14 cellular contexts compared by ENCODE assay signal in genomic region chr16:2235695-2236361, GRCh38. TPM values are rescaled to one million over a fixed set of nuclear protein-coding genes. Genes with fewer than 3 reads are reported as not detected.
A peak's percentile ranks its signal among the peaks of the same experiment; 100 is the strongest.
DNase-seq lines count a peak whose midpoint lies in the region; ATAC-seq, FAIRE-seq and TF ChIP-seq lines count a peak whose summit lies in the region.
"Had no signal": no experiment of that assay in that cellular context is flagged by ENCODE, and none has a peak within 500 bp of the region (broad histone marks: within the 10 kb centered on the region; RNA-seq: fewer than 3 reads in every experiment).

No MANE protein-coding gene starts in this region.

- TF ChIP-seq RAD21 in Ishikawa (IDR thresholded peaks at IDR 0.05; ENCODE audit: low read depth): no peak

- H3K27ac ChIP-seq in kidney (ENCODE audit: low read depth in 2 of 2, low read length in 2 of 2): no peak overlapping the region
- H3K27ac ChIP-seq: BLaER1, lower lobe of right lung, sigmoid colon had no signal

- H3K9ac ChIP-seq in kidney (ENCODE audit: low read length in 2 of 2): no peak overlapping the region
- H3K9ac ChIP-seq: BLaER1 had no signal

- H3K36me3 ChIP-seq in kidney (ENCODE audit: control insufficient read depth in 1 of 2, insufficient read depth in 2 of 2, low read length in 2 of 2): peaks cover 12 to 19% of the 10 kb centered on the region in 2 donors

- H3K4me1 ChIP-seq in kidney (ENCODE audit: control insufficient read depth in 1 of 2, insufficient read depth in 1 of 2, low read depth in 1 of 2, low read length in 2 of 2): peaks cover 0 to 7% of the 10 kb centered on the region in 2 donors

- TF ChIP-seq EP300 in Ishikawa (IDR thresholded peaks at IDR 0.05; ENCODE audit: borderline replicate concordance): no peak

- no peak for FAIRE-seq in kidney (lab: Jason Lieb, UNC)
- FAIRE-seq: colon had no signal

- no peak for ATAC-seq in GM18909 (IDR thresholded peaks at IDR 0.05; ENCODE audit: poor library complexity, unreplicated experiment)

- no peak for TF ChIP-seq CTCF in kidney (IDR thresholded peaks at IDR 0.05; ENCODE audit: borderline replicate concordance, extremely low read depth, insufficient read depth)

- H3K4me3 ChIP-seq in kidney (ENCODE audit: low read length in 2 of 2): no peak overlapping the region
- H3K4me3 ChIP-seq: BLaER1 had no signal

- H3K9me3 ChIP-seq in kidney (ENCODE audit: control insufficient read depth in 1 of 2, low read length in 2 of 2): no peaks in the 10 kb centered on the region
- H3K9me3 ChIP-seq: BLaER1, lower lobe of right lung, sigmoid colon had no signal

- intact Hi-C loops in kidney (cut with DNase I): no loop called here

- DNase-seq in COR-L47 (lab: John Stamatoyannopoulos, UW) (peak; percentile 84), kidney (peak; percentile 67), LoVo (ENCODE audit: low spot score) (no peak), putamen (ENCODE audit: low spot score) (no peak)
- DNase-seq: activated T-cell treated with anti-CD3 and anti-CD28 coated beads for 4 hours, GOT3, hippocampal formation, lower lobe of right lung, NCI-H2081 had no signal

TF ChIP-seq in Ishikawa, 13 proteins besides CTCF, POLR2A, EP300 and RAD21:
- peak; percentile 28; the same call in 1 of the 2 replicates for TF ChIP-seq EGR1 (IDR thresholded peaks at IDR 0.05)
- TF ChIP-seq YY1 (IDR thresholded peaks at IDR 0.05; ENCODE audit: low read depth): no peak
- TF ChIP-seq TEAD4 (IDR thresholded peaks at IDR 0.05): no peak
- no peak for TF ChIP-seq USF1 (IDR thresholded peaks at IDR 0.05)

RNA-seq across cellular contexts. Expression of gene DNASE1L2, which starts 0.4 kb away (rescaled TPM):
- 0.88 TPM for total RNA-seq in kidney
- polyA plus RNA-seq in kidney (ENCODE audit: insufficient read depth, low read depth, low replicate concordance): 0.88 TPM

RNA-seq across cellular contexts. Expression of gene E4F1, which starts 12.4 kb away (rescaled TPM):
- total RNA-seq in kidney: 26.0 TPM
- polyA plus RNA-seq in kidney (ENCODE audit: insufficient read depth, low read depth, low replicate concordance): 13.6 TPM

RNA-seq across cellular contexts. Expression of gene ECI1, which starts 15.6 kb away (rescaled TPM):
- 98.1 TPM for total RNA-seq in kidney
- 233 TPM for polyA plus RNA-seq in kidney (ENCODE audit: insufficient read depth, low read depth, low replicate concordance)

RNA-seq across cellular contexts. Expression of gene PGP, which starts 21.2 kb away (rescaled TPM):
- total RNA-seq in kidney: 13.5 TPM
- 21.2 TPM for polyA plus RNA-seq in kidney (ENCODE audit: insufficient read depth, low read depth, low replicate concordance)

RNA-seq across cellular contexts. Expression of gene BRICD5, which starts 25.2 kb away (rescaled TPM):
- 7.2 TPM for total RNA-seq in kidney
- polyA plus RNA-seq in kidney (ENCODE audit: insufficient read depth, low read depth, low replicate concordance): 8.2 TPM

Comparison
In these comparisons a context has a peak if more than half of its experiments do, and no peak if none do; other contexts are left out.
1. DNase-seq: peak in COR-L47 (single experiment) and kidney (single experiment); none in LoVo (single experiment) and putamen (single experiment).